Comparison of ENCODE assay signal across 27 cellular contexts in the genomic region with DNA sequence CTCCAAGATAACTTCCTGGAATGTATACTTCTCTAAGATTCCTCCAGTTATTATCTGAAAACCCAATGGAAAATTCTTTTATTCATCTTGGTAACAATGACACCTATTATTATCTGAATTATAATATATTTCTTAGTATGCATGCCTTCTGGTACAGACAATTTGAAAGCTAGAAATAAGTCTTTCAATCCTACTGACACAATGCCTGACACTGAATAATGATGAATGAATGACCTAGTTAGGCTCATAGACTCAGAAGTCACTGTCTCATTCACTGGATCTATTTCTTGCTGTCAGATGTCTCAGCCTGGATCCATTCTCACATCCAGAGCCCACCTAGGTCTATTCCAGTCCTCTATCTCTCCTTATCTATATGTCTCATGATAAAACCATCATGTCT.
"Had no signal": no experiment of that assay in that cellular context is flagged by ENCODE, and none has a peak within 500 bp of the region (broad histone marks: within the 10 kb centered on the region; RNA-seq: fewer than 3 reads in every experiment).

No MANE protein-coding gene starts in this region.

- H3K9me3 ChIP-seq: stomach, suprapubic skin, thoracic aorta, thyroid gland, tibial artery, tibial nerve, transverse colon, upper lobe of left lung, upper lobe of right lung, uterus, vagina had no signal

- DNase-seq: stimulated activated CD4-positive, alpha-beta T cell treated with anti-CD3 and anti-CD28 coated beads, Interleukin-2, amount 100 ng/mL, for 24 hours; stimulated activated CD4-positive, alpha-beta T cell treated with anti-CD3 and anti-CD28 coated beads, Interleukin-2, amount 100 ng/mL, for 48 hours; stimulated activated CD4-positive, alpha-beta T cell treated with anti-CD3 and anti-CD28 coated beads, Interleukin-4, amount 100 ng/mL, for 1 hour; stimulated activated CD4-positive, alpha-beta T cell treated with anti-CD3 and anti-CD28 coated beads, Interleukin-4, amount 100 ng/mL, for 24 hours; stimulated activated CD4-positive, alpha-beta T cell treated with anti-CD3 and anti-CD28 coated beads, Interleukin-4, amount 100 ng/mL, for 4 hours; stimulated activated CD8-positive, alpha-beta memory T cell treated with anti-CD3 and anti-CD28 coated beads, Interleukin-4, amount 100 ng/mL, for 48 hours; stimulated activated naive CD4-positive, alpha-beta T cell; stimulated activated naive CD4-positive, alpha-beta T cell treated with Interleukin-2 at 50 U/mL for 16 hours; stimulated activated naive CD8-positive, alpha-beta T cell treated with anti-CD3 and anti-CD28 coated beads, Interleukin-15, amount 100 ng/mL, for 72 hours; stimulated activated naive CD8-positive, alpha-beta T cell treated with anti-CD3 and anti-CD28 coated beads, Interleukin-15, Interleukin-2, amounts not matched to agents 100 U/mL and 50 U/mL, for 24 hours; stomach; substantia nigra; thyroid gland; tibial artery; transverse colon; trophoblast cell; upper lobe of left lung; upper lobe of right lung; uterus had no signal

- H3K4me1 ChIP-seq: stomach, suprapubic skin, thyroid gland, tibial artery, tibial nerve, transverse colon, upper lobe of left lung, upper lobe of right lung, uterus, vagina had no signal

- ATAC-seq: stimulated activated effector memory CD8-positive, alpha-beta T cell treated with anti-CD3 and anti-CD28 coated beads, Interleukin-12 subunit alpha, Interleukin-12 subunit beta, amount 100 ng/mL, for 72 hours; stimulated activated memory B cell treated with anti-CD40 and anti-IgM and Interleukin-4, amounts not matched to agents 10 μg/mL and 1 μg/mL and 100 μg/mL, for 72 hours; stimulated activated naive CD8-positive, alpha-beta T cell treated with anti-CD3 and anti-CD28 coated beads, Interleukin-15, amount 100 ng/mL, for 72 hours; stimulated activated naive CD8-positive, alpha-beta T cell treated with anti-CD3 and anti-CD28 coated beads, Interleukin-15, Interleukin-2, amounts not matched to agents 100 U/mL and 50 U/mL, for 24 hours; upper lobe of right lung had no signal

- H3K27ac ChIP-seq: stomach, suprapubic skin, thoracic aorta, thyroid gland, tibial artery, tibial nerve, transverse colon, upper lobe of left lung, upper lobe of right lung, uterus, vagina had no signal

- H3K36me3 Mint-ChIP-seq: stimulated activated effector memory CD8-positive, alpha-beta T cell treated with anti-CD3 and anti-CD28 coated beads, Interleukin-12 subunit alpha, Interleukin-12 subunit beta, amount 100 ng/mL, for 72 hours; stimulated activated memory B cell treated with anti-CD40 and anti-IgM and Interleukin-4, amounts not matched to agents 10 μg/mL and 1 μg/mL and 100 μg/mL, for 72 hours; type B pancreatic cell had no signal

- H3K9me3 Mint-ChIP-seq: stimulated activated memory B cell treated with anti-CD40 and anti-IgM and Interleukin-4, amounts not matched to agents 10 μg/mL and 1 μg/mL and 100 μg/mL, for 72 hours; type B pancreatic cell had no signal

- H3K27me3 ChIP-seq: stomach, suprapubic skin, thyroid gland, tibial artery, tibial nerve, transverse colon, upper lobe of left lung, upper lobe of right lung, uterus, vagina had no signal

- H3K4me3 ChIP-seq: stomach, suprapubic skin, thoracic aorta, thyroid gland, tibial artery, tibial nerve, transverse colon, upper lobe of left lung, upper lobe of right lung, uterus, vagina had no signal

- H3K4me3 Mint-ChIP-seq: stimulated activated effector memory CD8-positive, alpha-beta T cell treated with anti-CD3 and anti-CD28 coated beads, Interleukin-12 subunit alpha, Interleukin-12 subunit beta, amount 100 ng/mL, for 72 hours; stimulated activated memory B cell treated with anti-CD40 and anti-IgM and Interleukin-4, amounts not matched to agents 10 μg/mL and 1 μg/mL and 100 μg/mL, for 72 hours; stimulated activated naive CD8-positive, alpha-beta T cell treated with anti-CD3 and anti-CD28 coated beads, Interleukin-15, amount 100 ng/mL, for 72 hours; stimulated activated naive CD8-positive, alpha-beta T cell treated with anti-CD3 and anti-CD28 coated beads, Interleukin-15, Interleukin-2, amounts not matched to agents 100 ng/mL and 50 ng/mL, for 24 hours; type B pancreatic cell had no signal

- H3K27me3 Mint-ChIP-seq: stimulated activated memory B cell treated with anti-CD40 and anti-IgM and Interleukin-4, amounts not matched to agents 10 μg/mL and 1 μg/mL and 100 μg/mL, for 72 hours; stimulated activated naive CD8-positive, alpha-beta T cell treated with anti-CD3 and anti-CD28 coated beads, Interleukin-15, amount 100 ng/mL, for 72 hours; stimulated activated naive CD8-positive, alpha-beta T cell treated with anti-CD3 and anti-CD28 coated beads, Interleukin-15, Interleukin-2, amounts not matched to agents 100 ng/mL and 50 ng/mL, for 24 hours; type B pancreatic cell had no signal

- H3K4me1 Mint-ChIP-seq: stimulated activated effector memory CD8-positive, alpha-beta T cell treated with anti-CD3 and anti-CD28 coated beads, Interleukin-12 subunit alpha, Interleukin-12 subunit beta, amount 100 ng/mL, for 72 hours; stimulated activated memory B cell treated with anti-CD40 and anti-IgM and Interleukin-4, amounts not matched to agents 10 μg/mL and 1 μg/mL and 100 μg/mL, for 72 hours; stimulated activated naive CD8-positive, alpha-beta T cell treated with anti-CD3 and anti-CD28 coated beads, Interleukin-15, amount 100 ng/mL, for 72 hours had no signal

- H3K36me3 ChIP-seq: stomach, suprapubic skin, thoracic aorta, thyroid gland, tibial artery, tibial nerve, transverse colon, upper lobe of left lung, upper lobe of right lung, uterus, vagina had no signal

- H3K27ac Mint-ChIP-seq: stimulated activated effector memory CD8-positive, alpha-beta T cell treated with anti-CD3 and anti-CD28 coated beads, Interleukin-12 subunit alpha, Interleukin-12 subunit beta, amount 100 ng/mL, for 72 hours; stimulated activated memory B cell treated with anti-CD40 and anti-IgM and Interleukin-4, amounts not matched to agents 10 μg/mL and 1 μg/mL and 100 μg/mL, for 72 hours; stimulated activated naive CD8-positive, alpha-beta T cell treated with anti-CD3 and anti-CD28 coated beads, Interleukin-15, amount 100 ng/mL, for 72 hours; stimulated activated naive CD8-positive, alpha-beta T cell treated with anti-CD3 and anti-CD28 coated beads, Interleukin-15, Interleukin-2, amounts not matched to agents 100 ng/mL and 50 ng/mL, for 24 hours; type B pancreatic cell had no signal
